Comparison of ENCODE assay signal across 10 cellular contexts in genomic region chr11:17075506-17075905, GRCh38. TPM values are rescaled to one million over a fixed set of nuclear protein-coding genes. Genes with fewer than 3 reads are reported as not detected.
A peak's percentile ranks its signal among the peaks of the same experiment; 100 is the strongest.
DNase-seq lines count a peak whose midpoint lies in the region; ATAC-seq and TF ChIP-seq lines count a peak whose summit lies in the region.
"Had no signal": no experiment of that assay in that cellular context is flagged by ENCODE, and none has a peak within 500 bp of the region (broad histone marks: within the 10 kb centered on the region; RNA-seq: fewer than 3 reads in every experiment).

No MANE protein-coding gene starts in this region.

- intact Hi-C loops in heart left ventricle (cut with DNase I): loop anchor here in 2 of 10 donors (5.0 to 10.0 kb wide), 3 partner anchors 129 to 202 kb away; partner anchors contain the start of genes PIK3C2A (in 2 of the 2) and NUCB2 (in 1 of the 2)
- intact Hi-C loops in Right ventricle myocardium superior (cut with DNase I): no loop called here
- intact Hi-C loops in activated B cell treated with CpG ODN at 0.5 μM for 24 hours (cut with micrococcal nuclease): loop anchor here (5.0 to 10.0 kb wide), 3 partner anchors 253 to 1029 kb away; partner anchors contain the start of genes KCNJ11 and SAAL1

- no peaks in the 10 kb centered on the region for H3K27me3 Mint-ChIP-seq in activated B cell treated with CpG ODN at 0.5 μM for 24 hours
- no peaks in the 10 kb centered on the region for H3K27me3 Mint-ChIP-seq in stimulated activated naive CD8-positive, alpha-beta T cell treated with anti-CD3 and anti-CD28 coated beads, Interleukin-15, amount 100 ng/mL, for 72 hours

- peaks cover 6 to 38% (median 24%) of the 10 kb centered on the region in 12 donors for H3K4me1 ChIP-seq in heart left ventricle

- no peak for TF ChIP-seq CTCF in heart left ventricle (IDR thresholded peaks at IDR 0.05)
- TF ChIP-seq CTCF in activated B cell treated with CpG ODN at 0.5 μM for 24 hours (IDR thresholded peaks at IDR 0.05): no peak
- no peak for TF ChIP-seq CTCF in foreskin fibroblast (IDR thresholded peaks at IDR 0.05; ENCODE audit: low read depth, low read length)

- POLR2A ChIA-PET in activated B cell treated with CpG ODN at 0.5 μM for 24 hours (lab: Charles Lee): interaction anchor here (3.4 kb wide), 1 partner anchor 337 kb away, joined by 29 read pairs; the partner anchor contains the start of gene C11orf58

- CTCF ChIA-PET in activated B cell treated with CpG ODN at 0.5 μM for 24 hours (lab: Charles Lee): interaction anchor here (1.1 kb wide), 1 partner anchor 290 kb away, joined by 3 read pairs; no protein-coding TSS in a partner anchor

- peaks cover 72% of the 10 kb centered on the region for H3K36me3 Mint-ChIP-seq in activated B cell treated with CpG ODN at 0.5 μM for 24 hours (ENCODE audit: low read depth)

- H3K4me3 ChIP-seq in heart left ventricle: peak overlapping the region in 8 of 12 donors; percentile 87 to 99 (median 92)
- peak overlapping the region; percentile 94 for H3K4me3 ChIP-seq in foreskin fibroblast (ENCODE audit: low read depth in 1 of 2, low read length in 2 of 2)

- peak overlapping the region; percentile 99 for H3K4me3 Mint-ChIP-seq in activated B cell treated with CpG ODN at 0.5 μM for 24 hours
- peak overlapping the region; percentile 55 to 100 for H3K4me3 Mint-ChIP-seq in stimulated activated naive CD8-positive, alpha-beta T cell treated with anti-CD3 and anti-CD28 coated beads, Interleukin-15, amount 100 ng/mL, for 72 hours

- H3K27ac ChIP-seq in heart left ventricle: peak overlapping the region in 1 of 12 donors; percentile 44

- no peak for TF ChIP-seq POLR2A in heart left ventricle (IDR thresholded peaks at IDR 0.05)

- no peaks in the 10 kb centered on the region for H3K9me3 ChIP-seq in heart left ventricle

- H3K4me1 Mint-ChIP-seq in activated B cell treated with CpG ODN at 0.5 μM for 24 hours: peaks cover 38% of the 10 kb centered on the region
- peaks cover 49% of the 10 kb centered on the region for H3K4me1 Mint-ChIP-seq in stimulated activated naive CD8-positive, alpha-beta T cell treated with anti-CD3 and anti-CD28 coated beads, Interleukin-15, amount 100 ng/mL, for 72 hours

- H3K36me3 ChIP-seq in heart left ventricle: peaks cover 0 to 50% (median 35%) of the 10 kb centered on the region in 9 donors

- DNase-seq in heart left ventricle (no peak), Right ventricle myocardium superior (no peak), activated B cell treated with CpG ODN at 0.5 μM for 24 hours (no peak), foreskin fibroblast (no peak), DMS 273 treated with DMSO at 0.1 percent for 48 hours (lab: John Stamatoyannopoulos, UW) (no peak), NCI-H2196 (lab: John Stamatoyannopoulos, UW; ENCODE audit: unreplicated experiment) (no peak)
- no peak for DNase-seq in stimulated activated naive CD8-positive, alpha-beta T cell treated with anti-CD3 and anti-CD28 coated beads, Interleukin-15, amount 100 ng/mL, for 72 hours
- DNase-seq: NCI-H1092 treated with DMSO at 0.1 percent for 48 hours, nucleus accumbens had no signal

- peak overlapping the region; percentile 50 for H3K27ac Mint-ChIP-seq in activated B cell treated with CpG ODN at 0.5 μM for 24 hours
- peak overlapping the region in 1 of 2 donors; percentile 86 for H3K27ac Mint-ChIP-seq in stimulated activated naive CD8-positive, alpha-beta T cell treated with anti-CD3 and anti-CD28 coated beads, Interleukin-15, amount 100 ng/mL, for 72 hours

- ATAC-seq in heart left ventricle (no peak), Right ventricle myocardium superior (ENCODE audit: poor library complexity) (no peak), activated B cell treated with CpG ODN at 0.5 μM for 24 hours (ENCODE audit: low read depth) (no peak), HG02610 (IDR thresholded peaks at IDR 0.05; ENCODE audit: unreplicated experiment) (no peak)
- no peak for ATAC-seq in stimulated activated naive CD8-positive, alpha-beta T cell treated with anti-CD3 and anti-CD28 coated beads, Interleukin-15, amount 100 ng/mL, for 72 hours

- WGBS in heart left ventricle, 4 donors: 63 to 72% (median 67%) methylated on average over 5 of the region's 5 CpGs

- no peaks in the 10 kb centered on the region for H3K9me3 Mint-ChIP-seq in activated B cell treated with CpG ODN at 0.5 μM for 24 hours
- no peaks in the 10 kb centered on the region for H3K9me3 Mint-ChIP-seq in stimulated activated naive CD8-positive, alpha-beta T cell treated with anti-CD3 and anti-CD28 coated beads, Interleukin-15, amount 100 ng/mL, for 72 hours

- H3K27me3 ChIP-seq in heart left ventricle: no peaks in the 10 kb centered on the region

RNA-seq across cellular contexts. Expression of gene RPS13, which starts 2.0 kb away (rescaled TPM):
- 100 to 1,000 TPM; 614 to 853 (median 747) TPM for total RNA-seq in heart left ventricle
- polyA plus RNA-seq in heart left ventricle: 1,000 to 10,000 TPM; 1,467 to 2,207 TPM
- total RNA-seq in Right ventricle myocardium superior: 759 TPM
- total RNA-seq in activated B cell treated with CpG ODN at 0.5 μM for 24 hours: 1,617 and 1,778 TPM in 2 replicates
